ENCODE assay signal across 8 cellular contexts in the genomic region with DNA sequence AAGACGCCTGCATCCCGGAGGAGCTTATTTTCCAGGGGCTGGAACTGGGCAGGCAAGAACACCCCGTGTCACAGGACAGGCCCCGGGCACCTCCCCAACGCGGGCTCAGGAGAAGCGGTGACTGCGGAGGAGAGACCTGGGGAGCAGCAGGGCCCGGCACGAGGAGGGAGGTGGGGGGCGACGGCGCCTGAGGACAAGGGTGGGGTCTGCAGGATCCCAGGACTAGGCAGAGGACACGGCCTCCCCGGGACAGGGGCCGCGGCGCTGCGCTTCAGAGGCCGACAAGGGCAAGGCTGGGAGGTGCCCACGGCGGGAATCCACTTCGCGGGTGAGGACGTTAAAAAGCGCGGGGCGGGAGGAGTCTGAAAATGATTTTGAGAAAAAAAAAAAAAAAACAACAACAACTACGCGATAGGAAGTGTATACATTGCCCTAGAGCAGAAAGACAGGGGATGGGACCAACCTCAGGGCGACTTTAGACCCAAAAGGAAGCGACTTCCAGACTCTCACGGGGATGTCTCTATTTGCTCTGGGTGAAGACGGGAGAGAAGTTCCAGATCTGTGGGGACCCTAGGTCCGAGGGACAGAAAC. TPM values are rescaled to one million over a fixed set of nuclear protein-coding genes. Genes with fewer than 3 reads are reported as not detected.
DNase-seq lines count a peak whose midpoint lies in the region; ATAC-seq, FAIRE-seq and TF ChIP-seq lines count a peak whose summit lies in the region.

No MANE protein-coding gene starts in this region.

- POLR2A ChIA-PET in CD4-positive, alpha-beta T cell (lab: Charles Lee): no interaction called here

- no peaks in the 10 kb centered on the region for H3K9me3 Mint-ChIP-seq in CD4-positive, alpha-beta T cell
- H3K9me3 Mint-ChIP-seq in activated T-cell treated with anti-CD3 and anti-CD28 coated beads, Interleukin-2, amount 50 U/mL, for 4 hours: no peaks in the 10 kb centered on the region
- H3K9me3 Mint-ChIP-seq in neural crest cell: no peaks in the 10 kb centered on the region

- no peaks in the 10 kb centered on the region for H3K27me3 ChIP-seq in CD4-positive, alpha-beta T cell (ENCODE audit: control insufficient read depth, insufficient read depth, low read length)
- no peaks in the 10 kb centered on the region for H3K27me3 ChIP-seq in MM.1S (replicated peaks; ENCODE audit: insufficient read depth, low read length)
- no peaks in the 10 kb centered on the region for H3K27me3 ChIP-seq in fibroblast of lung (ENCODE audit: control insufficient read depth, insufficient read depth, low read length)
- no peaks in the 10 kb centered on the region for H3K27me3 ChIP-seq in tibial nerve

- no peak for TF ChIP-seq EP300 in tibial nerve (IDR thresholded peaks at IDR 0.05)

- peak overlapping the region; percentile 90 for H3K4me3 Mint-ChIP-seq in CD4-positive, alpha-beta T cell
- H3K4me3 Mint-ChIP-seq in activated T-cell treated with anti-CD3 and anti-CD28 coated beads, Interleukin-2, amount 50 U/mL, for 4 hours: peak overlapping the region; percentile 96
- peak overlapping the region; percentile 90 for H3K4me3 Mint-ChIP-seq in neural crest cell

- H3K27me3 Mint-ChIP-seq in CD4-positive, alpha-beta T cell: no peaks in the 10 kb centered on the region
- no peaks in the 10 kb centered on the region for H3K27me3 Mint-ChIP-seq in activated T-cell treated with anti-CD3 and anti-CD28 coated beads, Interleukin-2, amount 50 U/mL, for 4 hours (ENCODE audit: low read depth)
- H3K27me3 Mint-ChIP-seq in neural crest cell (ENCODE audit: low read depth): no peaks in the 10 kb centered on the region

- H3K9ac ChIP-seq in MM.1S (ENCODE audit: low read length) (peak overlapping the region; percentile 38; the same call in 1 of the 2 replicates), fibroblast of lung (ENCODE audit: insufficient read depth, low read length) (peak overlapping the region; percentile 75)

- peak; percentile 54 for ATAC-seq in CD4-positive, alpha-beta T cell (ENCODE audit: poor library complexity)
- peak; percentile 47 for ATAC-seq in GM21529 (IDR thresholded peaks at IDR 0.05; ENCODE audit: unreplicated experiment)
- ATAC-seq in activated T-cell treated with anti-CD3 and anti-CD28 coated beads, Interleukin-2, amount 50 U/mL, for 4 hours: peak; percentile 52 to 55

- H4K20me1 ChIP-seq in MM.1S (ENCODE audit: insufficient read depth, low read length) (no peaks in the 10 kb centered on the region), fibroblast of lung (ENCODE audit: control insufficient read depth, extremely low read depth, insufficient read depth, low read length) (no peaks in the 10 kb centered on the region)

- H3K4me2 ChIP-seq in MM.1S (ENCODE audit: low read depth, low read length): peak overlapping the region; percentile 59; the same call in 1 of the 2 replicates
- peak overlapping the region; percentile 95 for H3K4me2 ChIP-seq in fibroblast of lung (ENCODE audit: extremely low read depth, insufficient read depth, low read length)

- H3K4me1 Mint-ChIP-seq in CD4-positive, alpha-beta T cell (ENCODE audit: low read depth): peaks cover 34% of the 10 kb centered on the region
- peaks cover 31% of the 10 kb centered on the region for H3K4me1 Mint-ChIP-seq in activated T-cell treated with anti-CD3 and anti-CD28 coated beads, Interleukin-2, amount 50 U/mL, for 4 hours (ENCODE audit: low read depth)
- peaks cover 38% of the 10 kb centered on the region for H3K4me1 Mint-ChIP-seq in neural crest cell

- H3K79me2 ChIP-seq in MM.1S (ENCODE audit: low read length) (no peaks in the 10 kb centered on the region), fibroblast of lung (ENCODE audit: control insufficient read depth, insufficient read depth, low read length) (peaks cover 27% of the 10 kb centered on the region)

- H3F3A ChIP-seq in MM.1S (ENCODE audit: insufficient read depth, low read length): no peaks in the 10 kb centered on the region

- TF ChIP-seq POLR2A in tibial nerve (IDR thresholded peaks at IDR 0.05) (no peak), GM12891 (IDR thresholded peaks at IDR 0.05; ENCODE audit: low read depth, low read length) (no peak)

- H3K9me3 ChIP-seq in CD4-positive, alpha-beta T cell (ENCODE audit: control insufficient read depth, low read length): no peaks in the 10 kb centered on the region
- H3K9me3 ChIP-seq in MM.1S (replicated peaks; ENCODE audit: insufficient read depth, low read length) (no peaks in the 10 kb centered on the region), fibroblast of lung (ENCODE audit: control insufficient read depth, insufficient read depth, low read depth, low read length) (no peaks in the 10 kb centered on the region), tibial nerve (no peaks in the 10 kb centered on the region)

- H3K27ac Mint-ChIP-seq in CD4-positive, alpha-beta T cell: peak overlapping the region; percentile 89
- H3K27ac Mint-ChIP-seq in neural crest cell (ENCODE audit: unreplicated experiment): peak overlapping the region; percentile 90

- TF ChIP-seq CTCF in CD4-positive, alpha-beta T cell (IDR thresholded peaks at IDR 0.05): no peak
- TF ChIP-seq CTCF in MM.1S (IDR thresholded peaks at IDR 0.05; ENCODE audit: low read length) (no peak), fibroblast of lung (conservative IDR thresholded peaks at IDR 0.05 in 1 of 2, IDR thresholded peaks at IDR 0.05 in 1 of 2; ENCODE audit: low read depth in 1 of 2, low read length in 2 of 2) (no peak), neural crest cell (conservative IDR thresholded peaks at IDR 0.05) (no peak), tibial nerve (IDR thresholded peaks at IDR 0.05) (no peak)

- peaks cover 23% of the 10 kb centered on the region for H3K36me3 Mint-ChIP-seq in CD4-positive, alpha-beta T cell (ENCODE audit: low read depth)
- peaks cover 5% of the 10 kb centered on the region for H3K36me3 Mint-ChIP-seq in activated T-cell treated with anti-CD3 and anti-CD28 coated beads, Interleukin-2, amount 50 U/mL, for 4 hours (ENCODE audit: insufficient read depth)
- H3K36me3 Mint-ChIP-seq in neural crest cell (ENCODE audit: low read depth): peaks cover 2% of the 10 kb centered on the region

- H3K27ac ChIP-seq in CD4-positive, alpha-beta T cell (ENCODE audit: low read depth, low read length): peak overlapping the region; percentile 58
- H3K27ac ChIP-seq in MM.1S (ENCODE audit: low read length): no peak overlapping the region
- H3K27ac ChIP-seq in fibroblast of lung (ENCODE audit: insufficient read depth, low read length): peak overlapping the region; percentile 87
- H3K27ac ChIP-seq in tibial nerve: peak overlapping the region; percentile 81 to 98 (median 92)

- intact Hi-C loops in CD4-positive, alpha-beta T cell (cut with DNase I, micrococcal nuclease): loop anchor here in 1 of 2 experiments (2.0 to 5.0 kb wide), 4 partner anchors 45 to 393 kb away; partner anchors contain the start of genes ZNF480, ZNF611, ZNF808 and ZNF83

- H2AFZ ChIP-seq in MM.1S (ENCODE audit: low read length) (peak overlapping the region; percentile 70), fibroblast of lung (ENCODE audit: low read length) (peak overlapping the region; percentile 92)

- FAIRE-seq in GM12891 (lab: Jason Lieb, UNC): no peak

- 1% methylated on average over 35 of the region's 35 CpGs for WGBS in tibial nerve, 2 donors

- H3K4me3 ChIP-seq in MM.1S (ENCODE audit: low read length): peak overlapping the region; percentile 62
- peak overlapping the region; percentile 63 to 95 (median 92) for H3K4me3 ChIP-seq in fibroblast of lung (replicated peaks in 1 of 4; ENCODE audit: control extremely low read depth in 1 of 4, insufficient read depth in 1 of 4, low read depth in 3 of 4, low read length in 4 of 4)
- peak overlapping the region; percentile 48 to 78 (median 68) for H3K4me3 ChIP-seq in tibial nerve

- no peaks in the 10 kb centered on the region for H3K9me2 ChIP-seq in MM.1S (replicated peaks; ENCODE audit: insufficient read depth, low read length)

- H3K4me1 ChIP-seq in MM.1S (ENCODE audit: low read length) (no peaks in the 10 kb centered on the region), fibroblast of lung (ENCODE audit: control insufficient read depth, extremely low read depth, insufficient read depth, low read length) (peaks cover 2% of the 10 kb centered on the region), tibial nerve (peaks cover 0 to 43% (median 8%) of the 10 kb centered on the region in 4 donors)

- CTCF ChIA-PET in CD4-positive, alpha-beta T cell (lab: Charles Lee): no interaction called here

- H3K36me3 ChIP-seq in MM.1S (replicated peaks; ENCODE audit: insufficient read depth, low read length): no peaks in the 10 kb centered on the region
- no peaks in the 10 kb centered on the region for H3K36me3 ChIP-seq in fibroblast of lung (ENCODE audit: control insufficient read depth, insufficient read depth, low read length)
- peaks cover 0 to under 1% (median 0%) of the 10 kb centered on the region in 3 donors for H3K36me3 ChIP-seq in tibial nerve

- peak in 8 of 10 experiments; percentile 5 to 57 (median 14) for DNase-seq in CD4-positive, alpha-beta T cell
- DNase-seq in MM.1S (no peak), fibroblast of lung (ENCODE audit: low read depth in 2 of 2) (no peak), neural crest cell (ENCODE audit: low read depth, low spot score) (peak; percentile 13), tibial nerve (ENCODE audit: low spot score in 2 of 2) (peak; percentile 14 to 29), GM12891 (ENCODE audit: insufficient read length, low spot score) (no peak)
- DNase-seq in activated T-cell treated with anti-CD3 and anti-CD28 coated beads, Interleukin-2, amount 50 U/mL, for 4 hours: peak; percentile 15

TF ChIP-seq in GM12891, 5 proteins besides CTCF, POLR2A, EP300 and RAD21 (continues in another document):
- no peak for TF ChIP-seq POLR2AphosphoS5 (IDR thresholded peaks at IDR 0.05; ENCODE audit: low read depth, low read length)
- no peak for TF ChIP-seq POU2F2 (IDR thresholded peaks at IDR 0.05; ENCODE audit: low read depth, low read length)
- TF ChIP-seq SPI1 (IDR thresholded peaks at IDR 0.05; ENCODE audit: low read depth, low read length): no peak

RNA-seq across cellular contexts. Expression of gene ZNF611, which starts 44.9 kb away (rescaled TPM):
- total RNA-seq in CD4-positive, alpha-beta T cell: 10 to 100 TPM; 14.6 to 15.5 TPM
- total RNA-seq in activated T-cell treated with anti-CD3 and anti-CD28 coated beads, Interleukin-2, amount 50 U/mL, for 4 hours: 10 to 100 TPM; 10.4 to 15.3 (median 13.4) TPM
- total RNA-seq in fibroblast of lung: 10.8 and 14.5 TPM in 2 replicates
- 6.9 and 7.0 TPM in 2 replicates for polyA plus RNA-seq in fibroblast of lung
- 4.2 and 4.3 TPM in 2 replicates for polyA plus RNA-seq in fibroblast of lung (2012)
- 6.6 and 27.1 TPM in 2 replicates for polyA minus RNA-seq in fibroblast of lung (ENCODE audit: low replicate concordance)
- total RNA-seq in neural crest cell: 20.6 and 25.7 TPM in 2 replicates
- total RNA-seq in tibial nerve: 10 to 100 TPM; 11.6 to 15.9 (median 13.3) TPM
- 2.0 TPM for polyA plus RNA-seq in GM12891 (2012; ENCODE audit: low read depth, missing spikeins)

RNA-seq across cellular contexts. Expression of gene ZNF83, which starts 51.7 kb away (rescaled TPM):
- total RNA-seq in CD4-positive, alpha-beta T cell: 10 to 100 TPM; 58.7 to 60.2 TPM
- total RNA-seq in activated T-cell treated with anti-CD3 and anti-CD28 coated beads, Interleukin-2, amount 50 U/mL, for 4 hours: 1 to 10 TPM; 7.9 to 9.0 (median 8.8) TPM
- total RNA-seq in fibroblast of lung (47.0 and 60.6 TPM in 2 replicates), neural crest cell (45.6 and 46.3 TPM in 2 replicates), tibial nerve (10 to 100 TPM; 73.4 to 92.6 (median 81.7) TPM)
- 21.1 and 27.2 TPM in 2 replicates for polyA plus RNA-seq in fibroblast of lung
- 11.9 and 16.6 TPM in 2 replicates for polyA plus RNA-seq in fibroblast of lung (2012)
- polyA minus RNA-seq in fibroblast of lung (ENCODE audit: low replicate concordance): 6.2 and 11.7 TPM in 2 replicates
- 16.2 TPM for polyA plus RNA-seq in GM12891 (2012; ENCODE audit: low read depth, missing spikeins)

Comparison
In these comparisons a context has a peak if more than half of its experiments do, and no peak if none do; other contexts are left out.
1. DNase-seq: peak in CD4-positive, alpha-beta T cell (8 of 10), activated T-cell treated with anti-CD3 and anti-CD28 coated beads, Interleukin-2, amount 50 U/mL, for 4 hours (single experiment), neural crest cell (single experiment) and tibial nerve (2 of 2); none in MM.1S (single experiment), fibroblast of lung (0 of 2) and GM12891 (single experiment).
2. Peak in every context shown above with its lines, with median percentiles within 50 percentile points of each other: ATAC-seq, H3K4me3 Mint-ChIP-seq and H3K4me3 ChIP-seq.